ENCODE assay signal across 8 cellular contexts in genomic region chr5:69007726-69008368, GRCh38.
DNase-seq lines count a peak whose midpoint lies in the region; TF ChIP-seq lines count a peak whose summit lies in the region.

No MANE protein-coding gene starts in this region.

- peak; percentile 97 for TF ChIP-seq CTCF in GM12873 (IDR thresholded peaks at IDR 0.05; ENCODE audit: insufficient read depth, low read depth, low read length, missing control alignments)
- peak; percentile 92 for TF ChIP-seq CTCF in astrocyte of the spinal cord (IDR thresholded peaks at IDR 0.05; ENCODE audit: low read depth, low read length)

- in situ Hi-C loops in astrocyte of the spinal cord (cut with HindIII; ENCODE audit: low sequenced_read_pairs): no loop called here

- H3K4me3 ChIP-seq in H7 (ENCODE audit: insufficient read depth, low read depth, low read length) (no peak overlapping the region), astrocyte of the spinal cord (ENCODE audit: low read depth, low read length) (no peak overlapping the region)

- DNase-seq in H7 (peak; percentile 66), MV-4-11 (lab: John Stamatoyannopoulos, UW) (peak; percentile 49), T-helper 9 cell (peak; percentile 55), astrocyte of the spinal cord (ENCODE audit: low read depth, low spot score) (peak; percentile 38), iPS-NIHi11 (ENCODE audit: low spot score) (peak; percentile 83), OCI-M2 (lab: John Stamatoyannopoulos, UW; ENCODE audit: unreplicated experiment) (no peak)
- peak; percentile 79 for DNase-seq in stimulated activated CD4-positive, alpha-beta T cell treated with anti-CD3 and anti-CD28 coated beads, Interleukin-15, amount 100 ng/mL, for 24 hours

- H3K27me3 ChIP-seq in H7 (ENCODE audit: control insufficient read depth, insufficient read depth, low read length): no peaks in the 10 kb centered on the region

- H3K36me3 ChIP-seq in H7 (replicated peaks; ENCODE audit: control insufficient read depth, insufficient read depth, low read length): no peaks in the 10 kb centered on the region
